Comparison of ENCODE assay signal across 9 cellular contexts in the genomic region with DNA sequence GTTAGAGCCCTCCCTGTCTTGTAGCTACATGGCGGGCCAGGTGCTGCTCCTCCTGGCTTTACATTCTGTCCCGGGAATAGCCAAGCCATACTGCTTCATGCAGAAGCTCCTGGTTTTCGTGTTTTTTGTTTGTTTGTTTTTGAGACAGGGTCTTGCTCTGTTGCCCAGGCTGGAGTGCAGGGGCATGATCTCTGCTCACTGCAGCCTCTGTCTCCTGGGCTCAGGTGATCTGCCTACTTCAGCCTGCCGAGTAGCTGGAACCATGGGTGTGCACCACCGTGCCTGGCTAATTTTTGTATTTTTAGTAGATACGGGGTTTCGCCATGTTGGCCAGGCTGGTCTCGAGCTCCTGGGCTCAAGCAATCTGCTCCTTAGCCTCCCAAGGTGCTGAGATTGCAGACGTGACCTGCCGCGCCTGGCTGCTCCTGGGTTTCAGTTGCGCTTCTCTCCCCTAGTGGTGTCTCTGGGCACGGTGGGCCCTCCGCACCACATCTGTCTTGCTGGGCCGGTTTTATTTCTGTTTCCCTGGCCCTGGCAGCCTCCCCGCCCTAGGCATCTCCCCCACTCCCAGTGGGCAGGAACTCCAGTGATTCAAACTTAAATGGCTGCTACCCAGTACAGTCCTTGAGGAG. TPM values are rescaled to one million over a fixed set of nuclear protein-coding genes. Genes with fewer than 3 reads are reported as not detected.
A peak's percentile ranks its signal among the peaks of the same experiment; 100 is the strongest.
DNase-seq lines count a peak whose midpoint lies in the region; ATAC-seq and TF ChIP-seq lines count a peak whose summit lies in the region.
"Had no signal": no experiment of that assay in that cellular context is flagged by ENCODE, and none has a peak within 500 bp of the region (broad histone marks: within the 10 kb centered on the region; RNA-seq: fewer than 3 reads in every experiment).

No MANE protein-coding gene starts in this region.

- H3K9me3 ChIP-seq in A673 (ENCODE audit: low read depth, low read length, poor library complexity, severe bottlenecking), result no peaks in the 10 kb centered on the region
- H3K9me3 ChIP-seq: thoracic aorta had no signal

- no peaks in the 10 kb centered on the region for H3K36me3 ChIP-seq in A673 (ENCODE audit: insufficient read depth, low read length, poor library complexity, severe bottlenecking)
- H3K36me3 ChIP-seq: thoracic aorta had no signal

- TF ChIP-seq CTCF in progenitor cell of endocrine pancreas (IDR thresholded peaks at IDR 0.05; ENCODE audit: unreplicated experiment) (peak; percentile 22), A673 (conservative IDR thresholded peaks at IDR 0.05; ENCODE audit: low read depth, low read length) (no peak)

- peaks cover 31 to 64% (median 46%) of the 10 kb centered on the region in 3 donors for H3K4me1 Mint-ChIP-seq in IgD-negative memory B cell
- peaks cover 21% of the 10 kb centered on the region for H3K4me1 Mint-ChIP-seq in progenitor cell of endocrine pancreas (ENCODE audit: low read depth)

- no peak for DNase-seq in progenitor cell of endocrine pancreas (ENCODE audit: low spot score, unreplicated experiment)
- DNase-seq in A673 (ENCODE audit: low spot score), result no peak
- no peak for DNase-seq in erythroblast (lab: John Stamatoyannopoulos, UW)
- DNase-seq: activated CD4-positive, alpha-beta T cell treated with anti-CD3 and anti-CD28 coated beads for 1 hour had no signal

- H3K27me3 Mint-ChIP-seq in IgD-negative memory B cell (no peaks in the 10 kb centered on the region), progenitor cell of endocrine pancreas (no peaks in the 10 kb centered on the region)

- H3K27me3 ChIP-seq in A673 (replicated peaks; ENCODE audit: insufficient read depth, low read depth, low read length, poor library complexity), result no peaks in the 10 kb centered on the region

- BruUV-seq in A673 (replicated peaks; lab: Mats Ljungman, UMichigan), result no TSS peak

- no peak for TF ChIP-seq POLR2A in erythroblast (IDR thresholded peaks at IDR 0.05; ENCODE audit: low read length)

- H3K36me3 Mint-ChIP-seq in IgD-negative memory B cell (peaks cover 6% of the 10 kb centered on the region), progenitor cell of endocrine pancreas (ENCODE audit: insufficient read depth) (peaks cover 8% of the 10 kb centered on the region)

- peaks cover 0 to 2% (median 0%) of the 10 kb centered on the region in 3 donors for H3K9me3 Mint-ChIP-seq in IgD-negative memory B cell
- peaks cover 2% of the 10 kb centered on the region for H3K9me3 Mint-ChIP-seq in progenitor cell of endocrine pancreas (ENCODE audit: low read depth)

- peak overlapping the region; percentile 14 to 88 (median 72) for H3K4me3 Mint-ChIP-seq in IgD-negative memory B cell
- no peak overlapping the region for H3K4me3 Mint-ChIP-seq in progenitor cell of endocrine pancreas (ENCODE audit: low read depth)

- H3K27ac Mint-ChIP-seq in IgD-negative memory B cell, result peak overlapping the region in 2 of 3 donors; percentile 10 to 78
- no peak overlapping the region for H3K27ac Mint-ChIP-seq in progenitor cell of endocrine pancreas

- POLR2A ChIA-PET in A673 (lab: Charles Lee; ENCODE audit: low non-redundant PET), result interaction anchor here (0.6 kb wide), 1 partner anchor 768 kb away, joined by 9 read pairs; a partner anchor contains a TSS

- H3K4me1 ChIP-seq in A673 (ENCODE audit: insufficient read depth, low read length, poor library complexity, severe bottlenecking), result peaks cover 7% of the 10 kb centered on the region

- CTCF ChIA-PET in A673 (lab: Charles Lee), result no interaction called here

- H3K4me3 ChIP-seq in A673 (ENCODE audit: low read depth, low read length, poor library complexity, severe bottlenecking), result no peak overlapping the region
- H3K4me3 ChIP-seq: thoracic aorta had no signal

- no peak overlapping the region for H3K27ac ChIP-seq in A673 (ENCODE audit: low read depth, low read length, poor library complexity, severe bottlenecking)
- H3K27ac ChIP-seq: thoracic aorta had no signal

- ATAC-seq in GM19025 (IDR thresholded peaks at IDR 0.05; ENCODE audit: low read depth, unreplicated experiment), result peak; percentile 85
- ATAC-seq in HG02610 (IDR thresholded peaks at IDR 0.05; ENCODE audit: unreplicated experiment), result peak; percentile 90
- ATAC-seq in GM18520 (IDR thresholded peaks at IDR 0.05; ENCODE audit: unreplicated experiment), result no peak

- intact Hi-C loops in A673 (cut with micrococcal nuclease; ENCODE audit: unreplicated experiment), result no loop called here

RNA-seq across cellular contexts. Expression of a gene that starts 12.9 kb away (rescaled TPM):
- 5.3 TPM for polyA plus RNA-seq in IgD-negative memory B cell
- total RNA-seq in progenitor cell of endocrine pancreas (78.3 TPM in 2 replicates), A673 (2021) (57.6 and 66.6 TPM in 2 replicates)
